In the genomic region with DNA sequence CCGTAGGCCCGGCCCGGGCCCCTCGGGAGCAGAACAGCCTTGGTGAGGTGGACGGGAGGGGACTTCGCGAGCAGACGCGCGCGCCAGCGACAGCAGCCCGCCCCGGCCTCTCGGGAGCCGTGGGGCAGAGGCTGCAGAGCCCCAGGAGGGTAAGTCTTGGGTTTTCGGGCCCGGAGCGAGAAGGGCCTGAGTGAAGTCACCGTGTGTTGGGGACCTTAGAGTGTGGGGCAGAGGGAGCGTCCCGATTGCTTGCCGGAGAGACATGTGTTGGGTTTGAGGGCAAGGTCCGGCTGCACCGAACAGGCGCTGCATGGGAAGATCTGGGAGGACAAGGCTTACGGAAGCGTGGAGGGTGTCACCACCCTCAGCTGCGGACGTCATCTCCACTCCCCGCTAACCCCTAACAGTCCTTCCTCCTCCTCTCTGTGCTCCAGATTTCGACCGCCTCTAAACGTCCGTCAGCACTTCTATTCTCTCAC, we compare ENCODE assay signal across 8 cellular contexts. TPM values are rescaled to one million over a fixed set of nuclear protein-coding genes. Genes with fewer than 3 reads are reported as not detected.
DNase-seq lines count a peak whose midpoint lies in the region; ATAC-seq and TF ChIP-seq lines count a peak whose summit lies in the region.
"Not testable (repeated sequence)": the region's sequence is repeated elsewhere in the genome, so short reads cannot be mapped to it uniquely, and the experiment has no call there.

No MANE protein-coding gene starts in this region.

- peaks cover 17% of the 10 kb centered on the region for H3K4me1 Mint-ChIP-seq in activated T-cell treated with anti-CD3 and anti-CD28 coated beads, Interleukin-2, amount 50 U/mL, for 24 hours (ENCODE audit: low read depth)
- H3K4me1 Mint-ChIP-seq in effector memory CD8-positive, alpha-beta T cell (ENCODE audit: low read depth in 2 of 2) = peaks cover 7 to 21% of the 10 kb centered on the region in 2 donors

- H3K36me3 Mint-ChIP-seq in activated T-cell treated with anti-CD3 and anti-CD28 coated beads, Interleukin-2, amount 50 U/mL, for 24 hours (ENCODE audit: low read depth) = peaks cover 38% of the 10 kb centered on the region
- H3K36me3 Mint-ChIP-seq in effector memory CD8-positive, alpha-beta T cell (ENCODE audit: insufficient read depth) = peaks cover 21% of the 10 kb centered on the region

- H3K9me3 Mint-ChIP-seq in activated T-cell treated with anti-CD3 and anti-CD28 coated beads, Interleukin-2, amount 50 U/mL, for 24 hours; effector memory CD8-positive, alpha-beta T cell: not testable (repeated sequence)

- H3K4me1 ChIP-seq in HUES6 (ENCODE audit: control insufficient read depth, insufficient read depth, low read length); aorta (ENCODE audit: control insufficient read depth in 1 of 2, insufficient read depth in 2 of 2, low read length in 2 of 2): not testable (repeated sequence)

- peak overlapping the region; percentile 99 for H3K4me3 Mint-ChIP-seq in activated T-cell treated with anti-CD3 and anti-CD28 coated beads, Interleukin-2, amount 50 U/mL, for 24 hours
- peak overlapping the region; percentile 84 to 96 for H3K4me3 Mint-ChIP-seq in effector memory CD8-positive, alpha-beta T cell

- not testable (repeated sequence) for H3K27me3 ChIP-seq in HUES6 (ENCODE audit: control insufficient read depth, insufficient read depth, low read length); layer of hippocampus (ENCODE audit: control insufficient read depth, insufficient read depth, low read length); aorta (ENCODE audit: control insufficient read depth in 1 of 2, insufficient read depth in 2 of 2, low read length in 1 of 2)

- peak; percentile 36 for DNase-seq in GM10266 (ENCODE audit: extremely low spot score)
- peak; percentile 64 for DNase-seq in RPMI7951 (ENCODE audit: low read depth)
- DNase-seq in activated T-cell treated with anti-CD3 and anti-CD28 coated beads, Interleukin-2, amount 50 U/mL, for 24 hours = peak; percentile 62
- peak; percentile 20 to 35 (median 20) for DNase-seq in effector memory CD8-positive, alpha-beta T cell
- peak; percentile 45 for DNase-seq in skeletal muscle cell (ENCODE audit: low read depth)
- DNase-seq in aorta = peak; percentile 75 to 77

- intact Hi-C loops in aorta (cut with DNase I) = not testable (repeated sequence)

- peak overlapping the region; percentile 98 for H3K27ac Mint-ChIP-seq in activated T-cell treated with anti-CD3 and anti-CD28 coated beads, Interleukin-2, amount 50 U/mL, for 24 hours
- H3K27ac Mint-ChIP-seq in effector memory CD8-positive, alpha-beta T cell = peak overlapping the region; percentile 85 to 94

- not testable (repeated sequence) for TF ChIP-seq CTCF in GM10266 (IDR thresholded peaks at IDR 0.05; ENCODE audit: control insufficient read depth, insufficient read depth, low read depth, missing control alignments)

- not testable (repeated sequence) for H3K9me3 ChIP-seq in HUES6 (ENCODE audit: control insufficient read depth, insufficient read depth, low read depth, low read length); aorta (ENCODE audit: control insufficient read depth, low read length)

- H3K27ac ChIP-seq in HUES6 (ENCODE audit: low read depth, low read length) = not testable (repeated sequence)
- H3K27ac ChIP-seq in layer of hippocampus (ENCODE audit: low read depth, low read length) (peak overlapping the region; percentile 38), aorta (ENCODE audit: low read depth in 1 of 2, low read length in 2 of 2) (peak overlapping the region in 1 of 2 donors; percentile 4)

- H3K4me3 ChIP-seq in HUES6 (ENCODE audit: low read depth, low read length) = peak overlapping the region; percentile 86
- peak overlapping the region; percentile 67 for H3K4me3 ChIP-seq in skeletal muscle cell (ENCODE audit: low read depth, low read length)
- peak overlapping the region in 1 of 2 donors; percentile 65 for H3K4me3 ChIP-seq in aorta (ENCODE audit: low read length in 2 of 2)

- ATAC-seq in effector memory CD8-positive, alpha-beta T cell (replicated peaks) = peak; percentile 36
- not testable (repeated sequence) for ATAC-seq in aorta (ENCODE audit: low FRiP score)

- not testable (repeated sequence) for H3K27me3 Mint-ChIP-seq in activated T-cell treated with anti-CD3 and anti-CD28 coated beads, Interleukin-2, amount 50 U/mL, for 24 hours; effector memory CD8-positive, alpha-beta T cell

- not testable (repeated sequence) for H3K36me3 ChIP-seq in HUES6 (ENCODE audit: control insufficient read depth, insufficient read depth, low read length); aorta (ENCODE audit: control insufficient read depth in 1 of 2, insufficient read depth in 2 of 2, low read length in 1 of 2)

- WGBS in aorta, 2 donors = 0 to 1% methylated on average over 18 to 35 of the region's 35 CpGs

- peak overlapping the region; percentile 68 for H3K9ac ChIP-seq in HUES6 (ENCODE audit: low read length)

RNA-seq across cellular contexts. Expression of a gene that starts 45.1 kb away (rescaled TPM):
- 4.4 and 4.5 TPM in 2 replicates for total RNA-seq in RPMI7951 (2014; rRNA removed; shearing (Covaris generic))
- total RNA-seq in aorta = 10 to 100 TPM; 31.3 to 31.9 TPM
- 10 to 100 TPM in 1 of 2 donors, 1 to 10 TPM in 1; 7.6 to 15.7 TPM for polyA plus RNA-seq in aorta

RNA-seq across cellular contexts. Expression of a gene that starts 51.8 kb away (rescaled TPM):
- 3.1 and 4.7 TPM in 2 replicates for total RNA-seq in RPMI7951 (2014; rRNA removed; shearing (Covaris generic))
- total RNA-seq in aorta = 1 to 10 TPM; 2.5 to 3.8 TPM
- polyA plus RNA-seq in aorta = 1 to 10 TPM; 1.0 to 1.7 TPM

Comparison
In these comparisons a context has a peak if more than half of its experiments do, and no peak if none do; other contexts are left out.
1. DNase-seq: peak in every context shown above with its lines; median percentile 76 in aorta; 64 in RPMI7951; 62 in activated T-cell treated with anti-CD3 and anti-CD28 coated beads, Interleukin-2, amount 50 U/mL, for 24 hours; 45 in skeletal muscle cell; 36 in GM10266; 20 in effector memory CD8-positive, alpha-beta T cell.